18 cellular contexts compared by ENCODE assay signal in genomic region chr2:65456074-65456473, GRCh38. TPM values are rescaled to one million over a fixed set of nuclear protein-coding genes. Genes with fewer than 3 reads are reported as not detected.
DNase-seq lines count a peak whose midpoint lies in the region; ATAC-seq, FAIRE-seq and TF ChIP-seq lines count a peak whose summit lies in the region.
"Had no signal": no experiment of that assay in that cellular context is flagged by ENCODE, and none has a peak within 500 bp of the region (broad histone marks: within the 10 kb centered on the region; RNA-seq: fewer than 3 reads in every experiment).

No MANE protein-coding gene starts in this region.

- H3K9me3 ChIP-seq in K562 (replicated peaks; ENCODE audit: control insufficient read depth, insufficient read depth, low read depth, low read length) = no peaks in the 10 kb centered on the region
- H3K9me3 ChIP-seq: BE2C, gastroesophageal sphincter, sigmoid colon, tibial nerve had no signal

- POLR2A ChIA-PET in K562 (lab: Yijun Ruan, JAX) = interaction anchor here (0.6 to 1.4 kb wide), 3 partner anchors 18 to 364 kb away, joined by 3 to 5 read pairs (median 4); no protein-coding TSS in a partner anchor

- no peaks in the 10 kb centered on the region for H3K9me1 ChIP-seq in K562 (ENCODE audit: control insufficient read depth, insufficient read depth, low read length)

- intact Hi-C loops in K562 (cut with micrococcal nuclease) = no loop called here

- H3K9ac ChIP-seq in K562 (ENCODE audit: insufficient read depth in 1 of 2, low read depth in 2 of 2, low read length in 2 of 2) = no peak overlapping the region

- no peak for TF ChIP-seq RAD21 in K562 (CRISPR knock-in tag; conservative IDR thresholded peaks at IDR 0.05 in 1 of 2, IDR thresholded peaks at IDR 0.05 in 1 of 2)

- no peak for TF ChIP-seq POLR2A in K562 (conservative IDR thresholded peaks at IDR 0.05)

- H3K4me1 ChIP-seq in K562 (replicated peaks in 1 of 2; ENCODE audit: control insufficient read depth in 2 of 2, insufficient read depth in 2 of 2, low read length in 2 of 2) = no peaks in the 10 kb centered on the region
- H3K4me1 ChIP-seq: BE2C, gastroesophageal sphincter, sigmoid colon, tibial nerve had no signal

- no peak for FAIRE-seq in K562 (lab: Jason Lieb, UNC)

- no peak overlapping the region for H2AFZ ChIP-seq in K562 (ENCODE audit: low read depth, low read length)

- TF ChIP-seq EP300 in K562 (IDR thresholded peaks at IDR 0.05; ENCODE audit: low read length) = no peak

- in situ Hi-C loops in K562 (cut with MboI) = no loop called here

- H4K20me1 ChIP-seq in K562 (replicated peaks; ENCODE audit: control insufficient read depth, insufficient read depth, low read length) = no peaks in the 10 kb centered on the region

- ATAC-seq in K562 (no peak), HG03025 (IDR thresholded peaks at IDR 0.05; ENCODE audit: low FRiP score, unreplicated experiment) (no peak), GM19467 (IDR thresholded peaks at IDR 0.05; ENCODE audit: unreplicated experiment) (no peak), GM18858 (IDR thresholded peaks at IDR 0.05; ENCODE audit: unreplicated experiment) (no peak)
- ATAC-seq: gastroesophageal sphincter had no signal

- CTCF ChIA-PET in K562 (lab: Yijun Ruan, JAX; ENCODE audit: low intra/inter-chr PET ratio) = no interaction called here

- H3K79me2 ChIP-seq in K562 (ENCODE audit: control insufficient read depth, insufficient read depth, low read length) = no peaks in the 10 kb centered on the region

- BruUV-seq in K562 (replicated peaks; lab: Mats Ljungman, UMichigan) = no TSS peak

- H3K27me3 ChIP-seq in K562 (ENCODE audit: control insufficient read depth in 2 of 2, insufficient read depth in 2 of 2, low read length in 2 of 2) = no peaks in the 10 kb centered on the region
- H3K27me3 ChIP-seq: BE2C, gastroesophageal sphincter, sigmoid colon, tibial nerve had no signal

- TF ChIP-seq CTCF in K562 (IDR thresholded peaks at IDR 0.05 in 2 of 3, conservative IDR thresholded peaks at IDR 0.05 in 1 of 3; ENCODE audit: insufficient read depth in 2 of 3, low read depth in 1 of 3, low read length in 3 of 3) = no peak

- H3K27ac ChIP-seq in K562 (ENCODE audit: extremely low read depth, low read depth, low read length) = no peak overlapping the region
- H3K27ac ChIP-seq: gastroesophageal sphincter, sigmoid colon, tibial nerve had no signal

- H3K4me3 ChIP-seq in K562 = no peak overlapping the region
- H3K4me3 ChIP-seq: gastroesophageal sphincter, sigmoid colon, tibial nerve had no signal

- H3K36me3 ChIP-seq in K562 (ENCODE audit: control insufficient read depth, insufficient read depth, low read length) = no peaks in the 10 kb centered on the region
- H3K36me3 ChIP-seq: BE2C, gastroesophageal sphincter, sigmoid colon, tibial nerve had no signal

- peak; percentile 56 for DNase-seq in AG20443 (ENCODE audit: low spot score)
- peak; percentile 80 for DNase-seq in LHCN-M2 (ENCODE audit: low read depth)
- no peak for DNase-seq in K562 (ENCODE audit: extremely low read depth in 1 of 4, low spot score in 3 of 4)
- peak; percentile 91 for DNase-seq in kidney glomerular epithelial cell (lab: John Stamatoyannopoulos, UW)
- DNase-seq in NCI-H748 (lab: John Stamatoyannopoulos, UW; ENCODE audit: unreplicated experiment) = no peak
- DNase-seq: activated CD8-positive, alpha-beta memory T cell treated with anti-CD3 and anti-CD28 coated beads for 24 hours; activated gamma-delta T cell treated with Interleukin-2 at 50 U/mL for 16 hours; BE2C; effector CD4-positive, alpha-beta T cell; mesendoderm; NCI-H1092; NCI-H2227 treated with DMSO at 0.1 percent for 48 hours; sigmoid colon had no signal

- H3K4me2 ChIP-seq in K562 (ENCODE audit: insufficient read depth, low read length) = no peak overlapping the region

TF ChIP-seq in K562, 482 proteins besides CTCF, POLR2A, EP300 and RAD21:
- no peak for TF ChIP-seq ZZZ3 (IDR thresholded peaks at IDR 0.05)
- TF ChIP-seq HINFP (tag; conservative IDR thresholded peaks at IDR 0.05; ENCODE audit: low read depth) = no peak
- TF ChIP-seq PKNOX1 (IDR thresholded peaks at IDR 0.05) = no peak
- no peak for TF ChIP-seq IRF9 (tag; IDR thresholded peaks at IDR 0.05)
- TF ChIP-seq FOSL1 (tag; conservative IDR thresholded peaks at IDR 0.05) = peak; percentile 58
- TF ChIP-seq ATF4 (CRISPR knock-in tag; IDR thresholded peaks at IDR 0.05) = no peak

RNA-seq across cellular contexts. Expression of gene SPRED2, which starts 23.7 kb away (rescaled TPM):
- total RNA-seq in LHCN-M2 (2014; rRNA removed) (8.6 and 12.2 TPM in 2 replicates), K562 (2014; rRNA removed) (7.8 and 9.5 TPM in 2 replicates), K562 (2014; rRNA removed; fragmentation: Illumina TruSeq; extraction: Trizol) (14.1 and 14.8 TPM in 2 replicates), K562 (2015; rRNA removed; fragmentation: Illumina TruSeq; extraction: Trizol) (10.2 and 10.7 TPM in 2 replicates), K562 (2021) (42.6 and 50.8 TPM in 2 replicates)
- polyA plus RNA-seq in LHCN-M2 (2012) = 8.2 TPM
- total RNA-seq in K562 (2011; cell fraction: chromatin; rRNA removed; ENCODE audit: low replicate concordance) = 32.9 and 55.4 TPM in 2 replicates
- total RNA-seq in K562 (2011; cell fraction: nucleolus; rRNA removed) = 16.8 and 20.1 TPM in 2 replicates
- total RNA-seq in K562 (2011; cell fraction: nucleoplasm; rRNA removed) = 32.7 and 48.2 TPM in 2 replicates
- polyA plus RNA-seq in K562 (2011; rRNA removed) (15.3 and 16.5 TPM in 2 replicates), K562 (2014; fragmentation: Illumina TruSeq; extraction: Trizol) (40.9 and 42.6 TPM in 2 replicates), K562 (2014; fragmentation: Nextera tagmentation; extraction: Ambion mirVana) (1 to 10 TPM; 4.6 to 6.4 TPM), K562 (2014; rRNA removed) (17.9 and 21.2 TPM in 2 replicates)
- 18.1 and 23.5 TPM in 2 replicates for polyA plus RNA-seq in K562 (2011; cell fraction: cytosol; rRNA removed)
- polyA plus RNA-seq in K562 (2011; cell fraction: nucleus; rRNA removed) = 20.4 and 30.3 TPM in 2 replicates
- polyA plus RNA-seq in K562 (2012) = 22.1 and 26.6 TPM in 2 replicates
- polyA minus RNA-seq in K562 (2011; rRNA and poly(A)+ RNA removed) = 16.7 and 18.3 TPM in 2 replicates
- 22.5 and 22.8 TPM in 2 replicates for polyA minus RNA-seq in K562 (2011; cell fraction: cytosol; rRNA and poly(A)+ RNA removed)
- 6.9 and 9.3 TPM in 2 replicates for polyA minus RNA-seq in K562 (2011; cell fraction: nucleus; rRNA and poly(A)+ RNA removed)

Comparison
In these comparisons a context has a peak if more than half of its experiments do, and no peak if none do; other contexts are left out.
1. DNase-seq: peak in AG20443 (single experiment), LHCN-M2 (single experiment) and kidney glomerular epithelial cell (single experiment); none in K562 (0 of 4) and NCI-H748 (single experiment).